ENCODE assay signal across 16 cellular contexts in genomic region chrX:68915778-68916177, GRCh38.
A peak's percentile ranks its signal among the peaks of the same experiment; 100 is the strongest.
DNase-seq lines count a peak whose midpoint lies in the region; ATAC-seq, FAIRE-seq and TF ChIP-seq lines count a peak whose summit lies in the region.
"Had no signal": no experiment of that assay in that cellular context is flagged by ENCODE, and none has a peak within 500 bp of the region (broad histone marks: within the 10 kb centered on the region; RNA-seq: fewer than 3 reads in every experiment).

No MANE protein-coding gene starts in this region.

- no peak for TF ChIP-seq POLR2A in stomach (IDR thresholded peaks at IDR 0.05)

- H3K4me3 ChIP-seq in MM.1S (ENCODE audit: low read length) (no peak overlapping the region), stomach (no peak overlapping the region)

- H3K4me2 ChIP-seq in MM.1S (ENCODE audit: low read depth, low read length): no peak overlapping the region

- no peak overlapping the region for H3K9ac ChIP-seq in MM.1S (ENCODE audit: low read length)

- intact Hi-C loops in stomach (cut with DNase I; ENCODE audit: low total_unique reads): no loop called here

- H3K4me1 ChIP-seq in MM.1S (ENCODE audit: low read length): no peaks in the 10 kb centered on the region
- H3K4me1 ChIP-seq in stomach: no peaks in the 10 kb centered on the region

- H3K9me2 ChIP-seq in MM.1S (replicated peaks; ENCODE audit: insufficient read depth, low read length): no peaks in the 10 kb centered on the region

- FAIRE-seq in GM18507 (lab: Jason Lieb, UNC): peak; percentile 70

- TF ChIP-seq CTCF in MM.1S (IDR thresholded peaks at IDR 0.05; ENCODE audit: low read length): no peak
- no peak for TF ChIP-seq CTCF in stomach (IDR thresholded peaks at IDR 0.05)

- H3K36me3 ChIP-seq in MM.1S (replicated peaks; ENCODE audit: insufficient read depth, low read length): no peaks in the 10 kb centered on the region
- H3K36me3 ChIP-seq in stomach: no peaks in the 10 kb centered on the region

- ATAC-seq in GM19452 (IDR thresholded peaks at IDR 0.05; ENCODE audit: unreplicated experiment) (peak; percentile 83), HG02943 (IDR thresholded peaks at IDR 0.05; ENCODE audit: low read depth, unreplicated experiment) (peak; percentile 84), GM18858 (IDR thresholded peaks at IDR 0.05; ENCODE audit: unreplicated experiment) (no peak), GM19023 (IDR thresholded peaks at IDR 0.05; ENCODE audit: unreplicated experiment) (no peak)
- ATAC-seq: natural killer cell treated with Interleukin-12 subunit alpha and Interleukin-12 subunit beta and Interleukin-15 and Interleukin-18, amount 100 ng/mL, for 72 hours; WTC11 had no signal

- no peak for TF ChIP-seq EP300 in stomach (IDR thresholded peaks at IDR 0.05)

- H3F3A ChIP-seq in MM.1S (ENCODE audit: insufficient read depth, low read length): no peaks in the 10 kb centered on the region

- H3K27ac ChIP-seq in MM.1S (ENCODE audit: low read length): no peak overlapping the region
- H3K27ac ChIP-seq in stomach: no peak overlapping the region

- H3K9me3 ChIP-seq in MM.1S (replicated peaks; ENCODE audit: insufficient read depth, low read length): no peaks in the 10 kb centered on the region
- H3K9me3 ChIP-seq in stomach: no peaks in the 10 kb centered on the region

- WGBS in stomach, 5 donors: 52 to 77% (median 55%) methylated on average over 2 of the region's 2 CpGs

- no peaks in the 10 kb centered on the region for H4K20me1 ChIP-seq in MM.1S (ENCODE audit: insufficient read depth, low read length)

- no peak overlapping the region for H2AFZ ChIP-seq in MM.1S (ENCODE audit: low read length)

- DNase-seq in GM18507 (ENCODE audit: extremely low spot score, insufficient read length, low read depth) (no peak), MM.1S (peak; percentile 26), stomach (no peak), NCI-H524 (lab: John Stamatoyannopoulos, UW) (no peak)
- DNase-seq: activated naive CD4-positive, alpha-beta T cell; COR-L47; HFFc6; immature natural killer cell; NCI-H1092; NCI-H2171 had no signal

- H3K27me3 ChIP-seq in MM.1S (replicated peaks; ENCODE audit: insufficient read depth, low read length) (no peaks in the 10 kb centered on the region), stomach (peaks cover 0 to 12% (median 6%) of the 10 kb centered on the region in 3 donors)

- no peaks in the 10 kb centered on the region for H3K79me2 ChIP-seq in MM.1S (ENCODE audit: low read length)

Comparison
In these comparisons a context has a peak if more than half of its experiments do, and no peak if none do; other contexts are left out.
1. ATAC-seq: peak in GM19452 (single experiment) and HG02943 (single experiment); none in GM18858 (single experiment) and GM19023 (single experiment).